In genomic region chr6:10759884-10760329, GRCh38 we compare ENCODE assay signal across 8 cellular contexts. TPM values are rescaled to one million over a fixed set of nuclear protein-coding genes. Genes with fewer than 3 reads are reported as not detected.
DNase-seq lines count a peak whose midpoint lies in the region; ATAC-seq and TF ChIP-seq lines count a peak whose summit lies in the region.

No MANE protein-coding gene starts in this region.

- H3K9me3 ChIP-seq in ovary: no peaks in the 10 kb centered on the region

- H3K27ac ChIP-seq in epithelial cell of prostate (peak overlapping the region; percentile 95), ovary (no peak overlapping the region)

- 32 to 35% (median 33%) methylated on average over 6 of the region's 6 CpGs for WGBS in ovary, 3 donors

- H3K36me3 ChIP-seq in ovary: no peaks in the 10 kb centered on the region

- TF ChIP-seq EP300 in ovary (IDR thresholded peaks at IDR 0.05): no peak

- no peak for TF ChIP-seq CTCF in ovary (IDR thresholded peaks at IDR 0.05)

- no peak overlapping the region for H3K4me3 ChIP-seq in ovary

- intact Hi-C loops in ovary (cut with DNase I): no loop called here

- H3K27me3 ChIP-seq in ovary: no peaks in the 10 kb centered on the region

- peak; percentile 18 for DNase-seq in G401 (ENCODE audit: low spot score)
- peak; percentile 99 for DNase-seq in NCI-H226
- peak; percentile 96 for DNase-seq in epithelial cell of prostate (ENCODE audit: low read depth, low spot score)
- peak in 4 of 5 donors; percentile 22 to 36 (median 30) for DNase-seq in ovary
- no peak for DNase-seq in NCI-H2081 treated with DMSO at 0.1 percent for 48 hours (lab: John Stamatoyannopoulos, UW)

- ATAC-seq in GM19351 (IDR thresholded peaks at IDR 0.05; ENCODE audit: unreplicated experiment) (no peak), HG03457 (IDR thresholded peaks at IDR 0.05; ENCODE audit: unreplicated experiment) (no peak), HG02870 (IDR thresholded peaks at IDR 0.05; ENCODE audit: unreplicated experiment) (no peak)

- in situ Hi-C loops in G401 (cut with HindIII; ENCODE audit: low sequenced_read_pairs): no loop called here

- no peak for TF ChIP-seq POLR2A in ovary (IDR thresholded peaks at IDR 0.05)

- H3K4me1 ChIP-seq in ovary (ENCODE audit: insufficient read depth): peaks cover 14% of the 10 kb centered on the region

RNA-seq across cellular contexts. Expression of gene TMEM14B, which starts 12.3 kb away (rescaled TPM):
- total RNA-seq in G401 (2014; rRNA removed; shearing (Covaris generic)): 138 and 150 TPM in 2 replicates
- 10 to 100 TPM; 64.7 to 82.5 (median 72.4) TPM for total RNA-seq in ovary
- 100 to 1,000 TPM in 1 of 2 donors, 10 to 100 TPM in 1; 92.2 to 123 TPM for polyA plus RNA-seq in ovary

RNA-seq across cellular contexts. Expression of gene TMEM14C, which starts 37.0 kb away (rescaled TPM):
- total RNA-seq in G401 (2014; rRNA removed; shearing (Covaris generic)): 140 and 145 TPM in 2 replicates
- total RNA-seq in ovary: 100 to 1,000 TPM in 3 of 7 donors, 10 to 100 TPM in 4; 92.8 to 146 (median 99.4) TPM
- polyA plus RNA-seq in ovary: 100 to 1,000 TPM; 167 to 207 TPM
